ENCODE assay signal across 12 cellular contexts in the genomic region with DNA sequence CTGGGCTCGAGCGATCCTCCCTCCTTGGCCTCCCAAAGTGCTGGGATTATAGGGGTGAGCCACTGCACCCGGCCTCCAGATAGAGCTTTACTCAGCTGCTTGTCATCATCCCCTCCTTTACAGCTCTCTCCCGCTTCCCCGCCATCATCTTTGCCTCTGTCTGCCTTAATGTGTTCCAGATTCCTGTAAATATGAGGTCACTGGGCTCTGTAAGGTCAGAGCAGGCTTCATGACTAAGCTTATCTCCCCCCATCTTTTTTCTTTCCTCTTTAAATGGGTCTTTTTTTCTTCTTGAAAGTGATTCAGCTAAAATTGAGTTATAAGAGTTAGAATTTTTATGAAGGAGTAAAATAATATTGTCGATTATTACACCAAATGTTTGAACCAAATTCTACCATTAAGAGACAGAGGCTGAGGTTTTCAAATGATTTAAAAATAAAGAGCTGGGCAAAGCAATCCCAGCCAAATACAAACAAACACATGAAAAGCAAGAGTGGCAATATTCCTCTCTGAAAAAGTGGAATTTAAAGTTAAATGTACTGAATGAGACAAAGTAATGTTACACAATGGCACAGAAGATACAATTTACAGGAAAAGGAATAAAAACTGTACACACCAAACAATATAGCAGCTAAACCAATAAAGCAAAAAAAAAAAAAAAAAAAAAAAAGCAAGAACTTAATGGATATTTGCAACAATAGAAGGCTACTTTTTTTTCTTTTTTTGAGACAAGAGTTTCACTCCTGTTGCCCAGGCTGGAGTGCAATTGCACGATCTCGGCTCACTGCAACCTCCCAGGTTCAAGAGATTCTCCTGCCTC.
A peak's percentile ranks its signal among the peaks of the same experiment; 100 is the strongest.
DNase-seq lines count a peak whose midpoint lies in the region; ATAC-seq and TF ChIP-seq lines count a peak whose summit lies in the region.
"Had no signal": no experiment of that assay in that cellular context is flagged by ENCODE, and none has a peak within 500 bp of the region (broad histone marks: within the 10 kb centered on the region; RNA-seq: fewer than 3 reads in every experiment).

No MANE protein-coding gene starts in this region.

- in situ Hi-C loops in G401 (cut with HindIII; ENCODE audit: low sequenced_read_pairs) = no loop called here

- no peaks in the 10 kb centered on the region for H3K36me3 ChIP-seq in mucosa of descending colon (ENCODE audit: low read depth)

- ATAC-seq in mucosa of descending colon (peak; percentile 13), HG03521 (IDR thresholded peaks at IDR 0.05; ENCODE audit: unreplicated experiment) (no peak), GM19324 (IDR thresholded peaks at IDR 0.05; ENCODE audit: low FRiP score, unreplicated experiment) (no peak)
- ATAC-seq: stimulated activated naive CD8-positive, alpha-beta T cell treated with anti-CD3 and anti-CD28 coated beads, Interleukin-15, Interleukin-2, amounts not matched to agents 100 U/mL and 50 U/mL, for 24 hours; WTC11 had no signal

- TF ChIP-seq CTCF in mucosa of descending colon (IDR thresholded peaks at IDR 0.05) = no peak

- intact Hi-C loops in mucosa of descending colon (cut with DNase I, micrococcal nuclease) = no loop called here

- H3K4me3 ChIP-seq in mucosa of descending colon = no peak overlapping the region

- peak; percentile 88 for DNase-seq in AG08396 (ENCODE audit: low spot score)
- peak; percentile 65 for DNase-seq in LHCN-M2 (ENCODE audit: low read depth)
- peak; percentile 21 for DNase-seq in dermis blood vessel endothelial cell
- no peak for DNase-seq in mucosa of descending colon
- DNase-seq in DMS 273 treated with DMSO at 0.1 percent for 48 hours (lab: John Stamatoyannopoulos, UW) = no peak
- DNase-seq in G401 (ENCODE audit: low spot score) = no peak
- DNase-seq: activated effector memory CD4-positive, alpha-beta T cell treated with Interleukin-2 at 50 U/mL for 16 hours; endodermal cell; stimulated activated naive CD8-positive, alpha-beta T cell treated with anti-CD3 and anti-CD28 coated beads, Interleukin-15, Interleukin-2, amounts not matched to agents 100 U/mL and 50 U/mL, for 24 hours had no signal

- no peaks in the 10 kb centered on the region for H3K4me1 ChIP-seq in mucosa of descending colon (ENCODE audit: low read depth)

- H3K9me3 ChIP-seq in mucosa of descending colon = no peaks in the 10 kb centered on the region

Comparison
In these comparisons a context has a peak if more than half of its experiments do, and no peak if none do; other contexts are left out.
1. DNase-seq: peak in AG08396 (single experiment), LHCN-M2 (single experiment) and dermis blood vessel endothelial cell (single experiment); none in mucosa of descending colon (0 of 3), DMS 273 treated with DMSO at 0.1 percent for 48 hours (single experiment) and G401 (single experiment).